ENCODE assay signal across 20 cellular contexts in the genomic region with DNA sequence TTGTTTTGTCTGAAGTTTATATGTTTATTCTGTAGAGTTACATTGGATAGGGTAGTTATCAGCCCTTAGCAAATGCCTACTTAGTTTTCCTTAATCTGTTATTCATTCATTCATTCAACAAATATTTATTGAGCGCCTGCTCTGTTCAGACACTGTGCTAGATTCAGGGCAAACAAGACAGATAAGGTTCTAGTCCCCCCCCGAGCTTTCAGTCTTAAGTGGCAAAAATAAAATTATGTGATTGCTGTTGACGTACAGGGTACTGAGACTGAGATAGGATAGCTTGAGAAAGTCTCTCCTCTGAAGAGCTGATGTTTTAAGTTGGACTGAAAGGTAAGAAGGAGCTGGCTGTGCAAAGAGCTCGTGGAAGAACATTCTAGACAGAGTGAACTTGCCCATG. TPM values are rescaled to one million over a fixed set of nuclear protein-coding genes. Genes with fewer than 3 reads are reported as not detected.
DNase-seq lines count a peak whose midpoint lies in the region; ATAC-seq, FAIRE-seq and TF ChIP-seq lines count a peak whose summit lies in the region.
"Had no signal": no experiment of that assay in that cellular context is flagged by ENCODE, and none has a peak within 500 bp of the region (broad histone marks: within the 10 kb centered on the region; RNA-seq: fewer than 3 reads in every experiment).

No MANE protein-coding gene starts in this region.

- no peak overlapping the region for H3K14ac ChIP-seq in trophoblast cell (ENCODE audit: low read length)

- H3K18ac ChIP-seq in trophoblast cell (ENCODE audit: low read length), result no peak overlapping the region

- H3K4me3 ChIP-seq in ACC112 (ENCODE audit: low read depth, low read length) (no peak overlapping the region), Panc1 (ENCODE audit: low read depth in 2 of 2, low read length in 2 of 2) (no peak overlapping the region), endothelial cell of umbilical vein (replicated peaks in 1 of 3; ENCODE audit: insufficient read depth in 1 of 3, low read depth in 1 of 3, low read length in 3 of 3) (no peak overlapping the region), trophoblast cell (ENCODE audit: low read depth, low read length) (no peak overlapping the region)
- H3K4me3 ChIP-seq: Peyer's patch had no signal

- H4K12ac ChIP-seq in trophoblast cell (ENCODE audit: low read depth, low read length), result no peak overlapping the region

- peaks cover under 1% of the 10 kb centered on the region for H3K9me1 ChIP-seq in endothelial cell of umbilical vein (replicated peaks; ENCODE audit: control insufficient read depth, extremely low read depth, insufficient read depth, low read length)

- H3K79me1 ChIP-seq in trophoblast cell (ENCODE audit: low read length), result no peaks in the 10 kb centered on the region

- intact Hi-C loops in Panc1 (cut with micrococcal nuclease; ENCODE audit: unreplicated experiment) (no loop called here), endothelial cell of umbilical vein (cut with micrococcal nuclease) (no loop called here)

- H3K4me1 ChIP-seq in ACC112 (ENCODE audit: control insufficient read depth, insufficient read depth, low read length, unreplicated experiment) (peaks cover 56% of the 10 kb centered on the region), Panc1 (ENCODE audit: control insufficient read depth, insufficient read depth, low read length) (peaks cover 94% of the 10 kb centered on the region), endothelial cell of umbilical vein (ENCODE audit: control insufficient read depth, extremely low read depth, insufficient read depth, low read length) (peaks cover 87% of the 10 kb centered on the region), trophoblast cell (ENCODE audit: control insufficient read depth in 1 of 2, insufficient read depth in 2 of 2, low read length in 2 of 2) (no peaks in the 10 kb centered on the region)

- ATAC-seq in Panc1, result no peak
- ATAC-seq in GM19324 (IDR thresholded peaks at IDR 0.05; ENCODE audit: low FRiP score, unreplicated experiment), result no peak

- dilution Hi-C loops in endothelial cell of umbilical vein (cut with MboI; ENCODE audit: extremely low pct_ligation_motif_present, low sequenced_read_pairs), result no loop called here

- H4K20me1 ChIP-seq in endothelial cell of umbilical vein (replicated peaks; ENCODE audit: control insufficient read depth, extremely low read depth, insufficient read depth, low read length), result peaks cover 4% of the 10 kb centered on the region

- TF ChIP-seq CTCF in Panc1 (IDR thresholded peaks at IDR 0.05) (no peak), endothelial cell of umbilical vein (IDR thresholded peaks at IDR 0.05; ENCODE audit: extremely low read depth in 1 of 2, insufficient read depth in 1 of 2, low read depth in 1 of 2, low read length in 2 of 2) (no peak)

- no peak overlapping the region for H3K23ac ChIP-seq in trophoblast cell (ENCODE audit: low read length)

- H4K8ac ChIP-seq in trophoblast cell (ENCODE audit: low read depth, low read length), result no peak overlapping the region

- no peak overlapping the region for H2BK12ac ChIP-seq in trophoblast cell (ENCODE audit: low read length)

- BruUV-seq in Panc1 (replicated peaks; lab: Mats Ljungman, UMichigan), result no TSS peak
- BruUV-seq in endothelial cell of umbilical vein (replicated peaks; lab: Mats Ljungman, UMichigan), result no TSS peak

- no peak overlapping the region for H2BK5ac ChIP-seq in trophoblast cell (ENCODE audit: low read depth, low read length, poor library complexity)

- DNase-seq in Panc1 (ENCODE audit: low read depth, low spot score) (no peak), endothelial cell of umbilical vein (ENCODE audit: low read depth, low spot score) (no peak), trophoblast cell (no peak), cerebellum (ENCODE audit: low spot score) (no peak), SHP77 (lab: John Stamatoyannopoulos, UW) (no peak), mesenteric fat pad (ENCODE audit: low spot score) (no peak)
- DNase-seq: AML-193; CD4-positive, alpha-beta T cell; DMS79 treated with DMSO at 0.1 percent for 48 hours; GDM1; NCI-H1105 treated with DMSO at 0.1 percent for 48 hours; NCI-H1930; NCI-H2171 treated with DMSO at 0.1 percent for 48 hours; NCI-H82; Peyer's patch; SHP77 treated with DMSO at 0.1 percent for 48 hours had no signal

- H3K27ac ChIP-seq in ACC112 (ENCODE audit: low read depth, low read length) (peak overlapping the region; percentile 60; the same call in 1 of the 2 replicates), Panc1 (ENCODE audit: low read length) (peak overlapping the region; percentile 96), endothelial cell of umbilical vein (ENCODE audit: insufficient read depth, low read depth, low read length) (peak overlapping the region; percentile 92), trophoblast cell (ENCODE audit: low read depth, low read length) (no peak overlapping the region)
- H3K27ac ChIP-seq: KMS-11, Peyer's patch had no signal

- H3K27me3 ChIP-seq in ACC112 (ENCODE audit: insufficient read depth, low read length) (no peaks in the 10 kb centered on the region), Panc1 (ENCODE audit: control insufficient read depth, insufficient read depth, low read length) (no peaks in the 10 kb centered on the region), endothelial cell of umbilical vein (ENCODE audit: control insufficient read depth in 2 of 2, insufficient read depth in 2 of 2, low read length in 2 of 2) (no peaks in the 10 kb centered on the region), trophoblast cell (ENCODE audit: insufficient read depth, low read length) (no peaks in the 10 kb centered on the region)
- H3K27me3 ChIP-seq: Peyer's patch had no signal

- no CpG with 5 or more reads among the region's 4 CpGs for WGBS in trophoblast cell (ENCODE audit: extremely low coverage, insufficient coverage, insufficient read length)

- no peak overlapping the region for H2AK5ac ChIP-seq in trophoblast cell (ENCODE audit: low read length)

- no peak for FAIRE-seq in endothelial cell of umbilical vein (lab: Jason Lieb, UNC)
- FAIRE-seq: H54 had no signal

- TF ChIP-seq POLR2A in endothelial cell of umbilical vein (IDR thresholded peaks at IDR 0.05; ENCODE audit: low read depth, low read length), result no peak

- no peak overlapping the region for H4K91ac ChIP-seq in trophoblast cell (ENCODE audit: low read depth, low read length)

- peak overlapping the region; percentile 75 for H3K4ac ChIP-seq in trophoblast cell (ENCODE audit: low read depth, low read length)

- in situ Hi-C loops in Panc1 (cut with HindIII; ENCODE audit: low pct_unique_long_range_greater_than_20kb, low sequenced_read_pairs), result no loop called here

- peak overlapping the region; percentile 72 for H3K9ac ChIP-seq in endothelial cell of umbilical vein (replicated peaks; ENCODE audit: extremely low read depth, insufficient read depth, low read length)
- H3K9ac ChIP-seq in trophoblast cell (ENCODE audit: low read length), result no peak overlapping the region
- H3K9ac ChIP-seq: KMS-11 had no signal

- POLR2A ChIA-PET in Panc1 (lab: Charles Lee) (interaction anchor here (1.2 kb wide), 1 partner anchor 19 kb away, joined by 3 read pairs; no protein-coding TSS in a partner anchor), endothelial cell of umbilical vein (lab: Charles Lee) (interaction anchor here (1.2 kb wide), 1 partner anchor 9 kb away, joined by 3 read pairs; no protein-coding TSS in a partner anchor)

- H3K79me2 ChIP-seq in ACC112 (ENCODE audit: control insufficient read depth, insufficient read depth, low read length, unreplicated experiment), result peaks cover 92% of the 10 kb centered on the region
- peaks cover 100% of the 10 kb centered on the region for H3K79me2 ChIP-seq in endothelial cell of umbilical vein (ENCODE audit: control insufficient read depth, insufficient read depth, low read length)
- H3K79me2 ChIP-seq in trophoblast cell (ENCODE audit: control insufficient read depth, insufficient read depth, low read length, poor library complexity), result peaks cover 3% of the 10 kb centered on the region

- H3K36me3 ChIP-seq in ACC112 (ENCODE audit: insufficient read depth, low read length) (0 out of 2 replicates have a peak, but pooled peaks cover 9% of the 10 kb centered on the region), Panc1 (ENCODE audit: control insufficient read depth, insufficient read depth, low read length) (peaks cover 4% of the 10 kb centered on the region; the same call in 1 of the 2 replicates), endothelial cell of umbilical vein (ENCODE audit: control insufficient read depth in 2 of 2, extremely low read depth in 1 of 2, insufficient read depth in 2 of 2, low read length in 2 of 2) (peaks cover 8 to 27% of the 10 kb centered on the region in 2 experiments), trophoblast cell (ENCODE audit: control insufficient read depth in 1 of 2, insufficient read depth in 2 of 2, low read length in 2 of 2) (peaks cover under 1 to 5% of the 10 kb centered on the region in 2 experiments)
- H3K36me3 ChIP-seq: Peyer's patch had no signal

- H3K4me2 ChIP-seq in endothelial cell of umbilical vein (ENCODE audit: insufficient read depth, low read length), result no peak overlapping the region
- no peak overlapping the region for H3K4me2 ChIP-seq in trophoblast cell (ENCODE audit: low read length)
- H3K4me2 ChIP-seq: KMS-11 had no signal

- no peaks in the 10 kb centered on the region for H3K9me3 ChIP-seq in Panc1 (ENCODE audit: control insufficient read depth, insufficient read depth, low read depth, low read length)
- no peaks in the 10 kb centered on the region for H3K9me3 ChIP-seq in endothelial cell of umbilical vein (replicated peaks; ENCODE audit: control insufficient read depth, insufficient read depth, low read length)
- H3K9me3 ChIP-seq in trophoblast cell (ENCODE audit: insufficient read depth, low read depth, low read length), result no peaks in the 10 kb centered on the region
- H3K9me3 ChIP-seq: Peyer's patch had no signal

- no peak overlapping the region for H2BK120ac ChIP-seq in trophoblast cell (ENCODE audit: insufficient read depth, low read length, poor library complexity)

- CTCF ChIA-PET in Panc1 (lab: Charles Lee) (interaction anchor here (0.6 kb wide), 1 partner anchor 890 kb away, joined by 8 read pairs; no protein-coding TSS in a partner anchor), endothelial cell of umbilical vein (lab: Charles Lee) (interaction anchor here (0.8 to 2.2 kb wide), 5 partner anchors 24 to 128 kb away, joined by 3 to 14 read pairs (median 6); no protein-coding TSS in a partner anchor)

- H2AFZ ChIP-seq in ACC112 (ENCODE audit: low read length, unreplicated experiment) (no peak overlapping the region), endothelial cell of umbilical vein (ENCODE audit: low read depth, low read length) (no peak overlapping the region), trophoblast cell (ENCODE audit: insufficient read depth, low read length, poor library complexity) (no peak overlapping the region)

RNA-seq across cellular contexts. Expression of gene CRIM1, which starts 58.7 kb away (rescaled TPM):
- 290 TPM for total RNA-seq in Panc1 (2021; ENCODE audit: unreplicated experiment)
- polyA plus RNA-seq in Panc1 (2012; ENCODE audit: insufficient read length), result 285 TPM
- 649 and 675 TPM in 2 replicates for total RNA-seq in endothelial cell of umbilical vein
- 422 and 462 TPM in 2 replicates for polyA plus RNA-seq in endothelial cell of umbilical vein
- 397 and 400 TPM in 2 replicates for polyA plus RNA-seq in endothelial cell of umbilical vein (2011; cell fraction: cytosol; rRNA removed)
- polyA plus RNA-seq in endothelial cell of umbilical vein (2011; cell fraction: nucleus; rRNA removed), result 406 and 467 TPM in 2 replicates
- polyA plus RNA-seq in endothelial cell of umbilical vein (2012), result 369 and 389 TPM in 2 replicates
- polyA minus RNA-seq in endothelial cell of umbilical vein, result 1,644 and 1,810 TPM in 2 replicates
- polyA minus RNA-seq in endothelial cell of umbilical vein (2011; cell fraction: cytosol; rRNA and poly(A)+ RNA removed), result 271 TPM
- 1,549 and 1,599 TPM in 2 replicates for polyA minus RNA-seq in endothelial cell of umbilical vein (2011; cell fraction: nucleus; rRNA and poly(A)+ RNA removed)
- polyA plus RNA-seq in trophoblast cell (2013), result 49.0 and 54.7 TPM in 2 replicates
- 47.9 TPM for total RNA-seq in cerebellum
- total RNA-seq in mesenteric fat pad, result 230 TPM
